2 cellular contexts compared by ENCODE assay signal in the genomic region with DNA sequence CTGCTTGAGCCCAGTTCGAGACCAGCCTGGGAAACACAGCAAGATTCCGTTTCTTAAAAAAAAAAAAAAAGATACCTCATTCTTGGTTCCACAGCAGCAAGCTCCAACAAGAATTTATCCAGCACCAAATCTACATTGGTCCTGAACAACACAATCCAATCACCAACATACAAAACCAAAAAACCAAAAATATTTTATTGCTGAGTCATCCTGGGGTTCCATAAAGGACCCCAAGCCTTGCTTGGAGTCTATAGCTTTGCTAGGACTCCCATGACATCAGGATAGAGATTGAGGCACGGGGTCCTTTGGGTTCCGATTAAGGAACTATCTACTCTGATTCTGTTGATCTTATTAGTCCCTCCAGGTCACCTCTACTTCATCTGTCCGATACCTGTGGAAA.
TF ChIP-seq lines count a peak whose summit lies in the region.

No MANE protein-coding gene starts in this region.

TF ChIP-seq in IMR-90, 13 proteins besides CTCF, POLR2A, EP300 and RAD21:
- TF ChIP-seq MAFK (IDR thresholded peaks at IDR 0.05; ENCODE audit: low read depth, low read length) (peak; percentile 42; the same call in 1 of the 2 replicates), FOS (IDR thresholded peaks at IDR 0.05; ENCODE audit: low read depth, low read length) (no peak), CEBPB (IDR thresholded peaks at IDR 0.05; ENCODE audit: low read depth, low read length) (no peak), NFE2L2 (IDR thresholded peaks at IDR 0.05; ENCODE audit: low read depth, low read length) (peak; percentile 93)

TF ChIP-seq in H1, 55 proteins besides CTCF, POLR2A, EP300 and RAD21:
- TF ChIP-seq MAFK (IDR thresholded peaks at IDR 0.05; ENCODE audit: low read depth, low read length), result 0 out of 2 replicates have a peak, but pooled peaks have one; percentile 17
- no peak for TF ChIP-seq TEAD4 (IDR thresholded peaks at IDR 0.05; ENCODE audit: low read depth, low read length)
- peak; percentile 38; the same call in 1 of the 2 replicates for TF ChIP-seq BACH1 (IDR thresholded peaks at IDR 0.05; ENCODE audit: low read length)
- TF ChIP-seq ATF3 (IDR thresholded peaks at IDR 0.05; ENCODE audit: insufficient read depth, low read depth, low read length), result no peak
- no peak for TF ChIP-seq YY1 (IDR thresholded peaks at IDR 0.05; ENCODE audit: low read depth, low read length)
- no peak for TF ChIP-seq POU5F1 (IDR thresholded peaks at IDR 0.05; ENCODE audit: low read depth, low read length)
- TF ChIP-seq SIRT6 (IDR thresholded peaks at IDR 0.05; ENCODE audit: low read length), result no peak
TF ChIP-seq in H1: peak in this region for 2.
